In genomic region chr11:59172345-59173079, GRCh38 we compare ENCODE assay signal across 1 cellular context.
TF ChIP-seq lines count a peak whose summit lies in the region.

No MANE protein-coding gene starts in this region.

TF ChIP-seq in SK-N-SH, 30 proteins besides CTCF, POLR2A, EP300 and RAD21:
- TF ChIP-seq REST (IDR thresholded peaks at IDR 0.05; ENCODE audit: low read depth, low read length) (no peak), MAX (IDR thresholded peaks at IDR 0.05; ENCODE audit: low read depth) (no peak), ELF1 (IDR thresholded peaks at IDR 0.05) (no peak), JUND (IDR thresholded peaks at IDR 0.05) (no peak), TAF1 (IDR thresholded peaks at IDR 0.05; ENCODE audit: borderline replicate concordance, low read depth, low read length) (no peak)
